In genomic region chr3:150170843-150171513, GRCh38 we compare ENCODE assay signal across 14 cellular contexts.
DNase-seq lines count a peak whose midpoint lies in the region; ATAC-seq lines count a peak whose summit lies in the region.
"Had no signal": no experiment of that assay in that cellular context is flagged by ENCODE, and none has a peak within 500 bp of the region (broad histone marks: within the 10 kb centered on the region; RNA-seq: fewer than 3 reads in every experiment).

No MANE protein-coding gene starts in this region.

- no peak overlapping the region for H3K4me3 Mint-ChIP-seq in activated T-helper 2 cell treated with anti-CD3 and anti-CD28 coated beads, Interferon-gamma antibody, Interleukin-2, Interleukin-4, amounts not matched to agents 10 μg/mL and 5 μg/mL and 100 μg/mL, durations not matched to agents 14 hours and 24 hours and 36 hours (ENCODE audit: low read depth)
- H3K4me3 Mint-ChIP-seq: activated naive CD8-positive, alpha-beta T cell; mesothelial cell of epicardium had no signal

- intact Hi-C loops in activated T-helper 2 cell treated with anti-CD3 and anti-CD28 coated beads, Interferon-gamma antibody, Interleukin-2, Interleukin-4, amounts not matched to agents 10 μg/mL and 5 μg/mL and 100 μg/mL, durations not matched to agents 14 hours and 24 hours and 36 hours (cut with micrococcal nuclease): no loop called here

- H2BK120ac ChIP-seq in mesenchymal stem cell (ENCODE audit: low read depth, low read length): no peak overlapping the region

- H3K4me2 ChIP-seq in mesenchymal stem cell (ENCODE audit: low read length, poor library complexity, severe bottlenecking): no peak overlapping the region

- no peak overlapping the region for H2BK15ac ChIP-seq in mesenchymal stem cell (ENCODE audit: low read depth, poor library complexity, severe bottlenecking)

- peaks cover 2% of the 10 kb centered on the region for H3K4me1 ChIP-seq in mesenchymal stem cell (ENCODE audit: control insufficient read depth, insufficient read depth, low read depth, low read length)
- H3K4me1 ChIP-seq: prostate gland had no signal

- peaks cover 10% of the 10 kb centered on the region for H3K27me3 Mint-ChIP-seq in activated T-helper 2 cell treated with anti-CD3 and anti-CD28 coated beads, Interferon-gamma antibody, Interleukin-2, Interleukin-4, amounts not matched to agents 10 μg/mL and 5 μg/mL and 100 μg/mL, durations not matched to agents 14 hours and 24 hours and 36 hours (ENCODE audit: low read depth)

- no peak overlapping the region for H3K18ac ChIP-seq in mesenchymal stem cell (ENCODE audit: low read depth in 1 of 2, low read length in 2 of 2)

- H3K9me3 ChIP-seq in mesenchymal stem cell (ENCODE audit: control insufficient read depth, low read length): no peaks in the 10 kb centered on the region
- H3K9me3 ChIP-seq: prostate gland had no signal

- no peaks in the 10 kb centered on the region for H3K9me3 Mint-ChIP-seq in activated T-helper 2 cell treated with anti-CD3 and anti-CD28 coated beads, Interferon-gamma antibody, Interleukin-2, Interleukin-4, amounts not matched to agents 10 μg/mL and 5 μg/mL and 100 μg/mL, durations not matched to agents 14 hours and 24 hours and 36 hours

- H4K8ac ChIP-seq in mesenchymal stem cell (ENCODE audit: low read length): peak overlapping the region; percentile 7

- DNase-seq in COLO668 (lab: John Stamatoyannopoulos, UW; ENCODE audit: unreplicated experiment) (peak; percentile 4), NCI-H1694 (lab: John Stamatoyannopoulos, UW) (peak; percentile 76), amygdala (lab: John Stamatoyannopoulos, UW) (peak in 54 of 56 donors; percentile 7 to 92 (median 70)), mesenchymal stem cell (no peak), NCI-H1048 (lab: John Stamatoyannopoulos, UW) (no peak), NOMO-1 (lab: John Stamatoyannopoulos, UW; ENCODE audit: unreplicated experiment in 2 of 2) (no peak)
- DNase-seq in activated T-helper 2 cell treated with anti-CD3 and anti-CD28 coated beads, Interferon-gamma antibody, Interleukin-2, Interleukin-4, amounts not matched to agents 10 μg/mL and 5 μg/mL and 100 μg/mL, durations not matched to agents 14 hours and 24 hours and 36 hours (ENCODE audit: low spot score): no peak
- DNase-seq: GM23248; stimulated activated CD4-positive, alpha-beta T cell treated with anti-CD3 and anti-CD28 coated beads, Interleukin-2, amount 100 ng/mL, for 48 hours had no signal

- H3K4ac ChIP-seq in mesenchymal stem cell (ENCODE audit: low read depth in 1 of 2, low read length in 2 of 2): no peak overlapping the region

- no peaks in the 10 kb centered on the region for H3K36me3 ChIP-seq in mesenchymal stem cell (ENCODE audit: control insufficient read depth in 1 of 2, insufficient read depth in 2 of 2, low read depth in 1 of 2, low read length in 2 of 2)
- H3K36me3 ChIP-seq: prostate gland had no signal

- H3K79me1 ChIP-seq in mesenchymal stem cell (replicated peaks; ENCODE audit: low read length, poor library complexity, severe bottlenecking): no peaks in the 10 kb centered on the region

- H3K4me3 ChIP-seq in mesenchymal stem cell (ENCODE audit: insufficient read depth in 1 of 2, low read depth in 1 of 2, low read length in 2 of 2): no peak overlapping the region
- H3K4me3 ChIP-seq: GM23248, prostate gland had no signal

- H3K27ac ChIP-seq in mesenchymal stem cell (ENCODE audit: low read length, poor library complexity, severe bottlenecking): no peak overlapping the region
- H3K27ac ChIP-seq: GM23248, prostate gland had no signal

- no peak overlapping the region for H3K27ac Mint-ChIP-seq in activated T-helper 2 cell treated with anti-CD3 and anti-CD28 coated beads, Interferon-gamma antibody, Interleukin-2, Interleukin-4, amounts not matched to agents 10 μg/mL and 5 μg/mL and 100 μg/mL, durations not matched to agents 14 hours and 24 hours and 36 hours
- H3K27ac Mint-ChIP-seq: activated naive CD8-positive, alpha-beta T cell; mesothelial cell of epicardium had no signal

- H3K9ac ChIP-seq in mesenchymal stem cell (ENCODE audit: low read length): no peak overlapping the region
- H3K9ac ChIP-seq: GM23248 had no signal

- H2BK12ac ChIP-seq in mesenchymal stem cell (ENCODE audit: low read length in 2 of 2): peak overlapping the region in 1 of 2 experiments; percentile 2

- no peak overlapping the region for H2AK5ac ChIP-seq in mesenchymal stem cell (ENCODE audit: low read length, severe bottlenecking)

- no peak overlapping the region for H2AFZ ChIP-seq in mesenchymal stem cell (ENCODE audit: low read depth, low read length)
- H2AFZ ChIP-seq: GM23248 had no signal

- ATAC-seq in GM18861 (IDR thresholded peaks at IDR 0.05; ENCODE audit: unreplicated experiment): no peak
- ATAC-seq: SK-N-SH treated with all-trans-retinoic acid at 6 μM for 48 hours had no signal

- 89% methylated on average over 6 of the region's 6 CpGs for WGBS in mesenchymal stem cell

- no peak overlapping the region for H3K23ac ChIP-seq in mesenchymal stem cell (ENCODE audit: low read length in 2 of 2)

- H3K27me3 ChIP-seq in mesenchymal stem cell (ENCODE audit: control insufficient read depth in 1 of 2, insufficient read depth in 1 of 2, low read length in 2 of 2): no peaks in the 10 kb centered on the region

- no peaks in the 10 kb centered on the region for H3K36me3 Mint-ChIP-seq in activated T-helper 2 cell treated with anti-CD3 and anti-CD28 coated beads, Interferon-gamma antibody, Interleukin-2, Interleukin-4, amounts not matched to agents 10 μg/mL and 5 μg/mL and 100 μg/mL, durations not matched to agents 14 hours and 24 hours and 36 hours (ENCODE audit: low read depth)
- H3K36me3 Mint-ChIP-seq: activated naive CD8-positive, alpha-beta T cell; mesothelial cell of epicardium had no signal

- no peak overlapping the region for H2BK5ac ChIP-seq in mesenchymal stem cell (ENCODE audit: low read depth, low read length, poor library complexity, severe bottlenecking)

- no peak overlapping the region for H4K91ac ChIP-seq in mesenchymal stem cell (ENCODE audit: low read length)

- no peaks in the 10 kb centered on the region for H3K4me1 Mint-ChIP-seq in activated T-helper 2 cell treated with anti-CD3 and anti-CD28 coated beads, Interferon-gamma antibody, Interleukin-2, Interleukin-4, amounts not matched to agents 10 μg/mL and 5 μg/mL and 100 μg/mL, durations not matched to agents 14 hours and 24 hours and 36 hours (ENCODE audit: low read depth)

- H3K14ac ChIP-seq in mesenchymal stem cell (ENCODE audit: low read length in 2 of 2): peak overlapping the region in 1 of 2 experiments; percentile 0

Comparison
In these comparisons a context has a peak if more than half of its experiments do, and no peak if none do; other contexts are left out.
1. DNase-seq: peak in COLO668 (single experiment), NCI-H1694 (single experiment) and amygdala (54 of 56); none in mesenchymal stem cell (single experiment), NCI-H1048 (single experiment), activated T-helper 2 cell treated with anti-CD3 and anti-CD28 coated beads, Interferon-gamma antibody, Interleukin-2, Interleukin-4, amounts not matched to agents 10 μg/mL and 5 μg/mL and 100 μg/mL, durations not matched to agents 14 hours and 24 hours and 36 hours (single experiment) and NOMO-1 (0 of 2).